In the genomic region with DNA sequence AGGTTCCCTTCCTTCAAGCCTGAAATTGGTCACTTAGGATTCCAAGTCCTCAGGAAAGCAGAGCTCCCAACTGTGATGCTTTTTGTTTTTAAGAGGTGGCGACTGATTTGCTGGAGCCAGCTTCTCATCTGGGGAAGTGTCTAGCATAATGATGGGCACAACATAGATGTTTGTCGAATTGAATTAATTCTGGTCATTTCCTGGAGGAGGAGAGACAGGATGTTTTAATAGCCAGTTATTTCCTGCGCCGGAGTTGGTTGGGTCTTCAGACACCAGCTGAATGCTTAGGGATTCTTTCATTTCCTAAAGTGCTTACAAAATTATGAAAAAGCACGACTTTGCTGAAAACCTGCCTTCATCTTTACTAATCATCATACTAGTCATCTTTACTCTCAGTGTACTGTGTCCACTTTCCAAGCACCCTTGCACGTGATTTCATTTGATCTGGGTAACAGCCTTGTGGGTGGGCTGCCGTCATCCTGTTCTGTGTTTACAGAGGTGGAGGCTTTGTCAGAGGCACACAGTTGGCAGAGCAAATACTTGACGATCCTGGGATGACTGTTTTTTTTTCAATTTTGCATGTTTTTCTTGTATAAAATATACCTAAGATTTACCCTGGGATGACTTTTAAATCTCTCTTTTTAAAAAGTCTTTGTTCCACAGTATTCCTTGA, we compare ENCODE assay signal across 8 cellular contexts. TPM values are rescaled to one million over a fixed set of nuclear protein-coding genes. Genes with fewer than 3 reads are reported as not detected.
DNase-seq lines count a peak whose midpoint lies in the region; ATAC-seq and TF ChIP-seq lines count a peak whose summit lies in the region.

No MANE protein-coding gene starts in this region.

- no peaks in the 10 kb centered on the region for H4K20me1 ChIP-seq in OCI-LY7 (ENCODE audit: insufficient read depth, low read length)

- H2AFZ ChIP-seq in OCI-LY7 (ENCODE audit: low read length): no peak overlapping the region

- peak overlapping the region; percentile 89 for H3K27ac Mint-ChIP-seq in endothelial cell (ENCODE audit: unreplicated experiment)

- peak overlapping the region; percentile 16; the same call in 1 of the 2 replicates for H3K4me2 ChIP-seq in OCI-LY7 (ENCODE audit: low read length)

- no peaks in the 10 kb centered on the region for H3K9me3 Mint-ChIP-seq in endothelial cell (ENCODE audit: unreplicated experiment)

- CTCF ChIA-PET in OCI-LY7 (lab: Charles Lee; ENCODE audit: unreplicated experiment): no interaction called here

- H3K9me2 ChIP-seq in OCI-LY7 (ENCODE audit: insufficient read depth, low read length): no peaks in the 10 kb centered on the region

- no TSS peak for BruUV-seq in OCI-LY7 (replicated peaks; lab: Mats Ljungman, UMichigan)

- H3K27me3 Mint-ChIP-seq in endothelial cell (ENCODE audit: unreplicated experiment): peaks cover 3% of the 10 kb centered on the region

- no peak for TF ChIP-seq CTCF in OCI-LY7 (conservative IDR thresholded peaks at IDR 0.05; ENCODE audit: low read length)
- no peak for TF ChIP-seq CTCF in endothelial cell (IDR thresholded peaks at IDR 0.05; ENCODE audit: unreplicated experiment)

- H3K36me3 ChIP-seq in OCI-LY7 (ENCODE audit: insufficient read depth, low read length): no peaks in the 10 kb centered on the region

- H3K4me3 Mint-ChIP-seq in endothelial cell (ENCODE audit: unreplicated experiment): no peak overlapping the region

- intact Hi-C loops in OCI-LY7 (cut with micrococcal nuclease; ENCODE audit: unreplicated experiment): loop anchor here (1.0 kb wide), 1 partner anchor 101 kb away; no protein-coding TSS in a partner anchor

- peaks cover 25% of the 10 kb centered on the region for H3K36me3 Mint-ChIP-seq in endothelial cell (ENCODE audit: low read depth, unreplicated experiment)

- peaks cover 27% of the 10 kb centered on the region for H3K4me1 Mint-ChIP-seq in endothelial cell (ENCODE audit: unreplicated experiment)

- H3K79me2 ChIP-seq in OCI-LY7 (ENCODE audit: insufficient read depth, low read depth, low read length): no peaks in the 10 kb centered on the region

- H3K27ac ChIP-seq in OCI-LY7 (ENCODE audit: low read depth, low read length, poor library complexity, severe bottlenecking): no peak overlapping the region

- POLR2A ChIA-PET in OCI-LY7 (lab: Charles Lee): no interaction called here

- ATAC-seq in GM19351 (IDR thresholded peaks at IDR 0.05; ENCODE audit: unreplicated experiment) (no peak), GM18502 (IDR thresholded peaks at IDR 0.05; ENCODE audit: poor library complexity, unreplicated experiment) (no peak)

- H3K4me3 ChIP-seq in OCI-LY7 (ENCODE audit: low read depth, low read length, poor library complexity, severe bottlenecking): no peak overlapping the region

- no peaks in the 10 kb centered on the region for H3K9me3 ChIP-seq in OCI-LY7 (ENCODE audit: low read length)

- peak; percentile 46 for DNase-seq in stimulated activated CD4-positive, alpha-beta T cell treated with anti-CD3 and anti-CD28 coated beads, Interleukin-1b, Interleukin-23, amount 100 ng/mL, for 48 hours
- DNase-seq in stimulated activated CD4-positive, alpha-beta T cell treated with anti-CD3 and anti-CD28 coated beads, Interleukin-4, amount 100 ng/mL, for 24 hours: no peak
- DNase-seq in OCI-LY7 (ENCODE audit: low spot score) (no peak), endothelial cell (ENCODE audit: low spot score) (no peak), NK-92 (lab: John Stamatoyannopoulos, UW; ENCODE audit: unreplicated experiment) (no peak), Ammon's horn (ENCODE audit: low spot score) (no peak)

- peaks cover 7% of the 10 kb centered on the region for H3K4me1 ChIP-seq in OCI-LY7 (ENCODE audit: insufficient read depth, low read length, poor library complexity, severe bottlenecking)

RNA-seq across cellular contexts. Expression of gene RGS12, which starts 49.5 kb away (rescaled TPM):
- 6.4 and 9.4 TPM in 2 replicates for total RNA-seq in OCI-LY7 (2014; rRNA removed; shearing (Covaris generic))
- 5.2 and 6.5 TPM in 2 replicates for total RNA-seq in OCI-LY7 (2022)
- total RNA-seq in endothelial cell (ENCODE audit: unreplicated experiment): 116 TPM

Comparison
In these comparisons a context has a peak if more than half of its experiments do, and no peak if none do; other contexts are left out.
1. RNA of gene RGS12, which starts 49.5 kb away (total RNA-seq): 116 TPM in endothelial cell (single experiment); 5.2 to 9.4 TPM in OCI-LY7; every median in the first group is over 10 times any median in the second.